ENCODE assay signal across 17 cellular contexts in the genomic region with DNA sequence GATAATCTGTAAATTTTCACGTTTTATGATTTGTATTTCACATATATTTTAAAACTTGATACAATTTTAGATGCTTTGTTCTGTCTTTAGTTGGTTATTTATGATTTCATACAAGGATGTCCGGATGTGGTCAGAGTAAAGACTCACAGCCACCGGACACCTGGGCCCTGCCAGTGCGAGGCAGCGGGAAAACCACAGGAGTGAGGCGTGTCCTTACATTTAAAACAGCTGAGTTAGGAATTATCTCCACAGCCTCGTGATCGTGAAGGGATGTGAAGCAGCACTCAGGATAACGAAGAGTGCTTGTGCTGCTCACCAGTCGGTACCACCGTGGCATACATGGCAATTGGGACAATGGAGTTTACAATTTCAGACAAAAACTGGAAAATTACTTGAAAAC. TPM values are rescaled to one million over a fixed set of nuclear protein-coding genes. Genes with fewer than 3 reads are reported as not detected.
DNase-seq lines count a peak whose midpoint lies in the region; ATAC-seq and TF ChIP-seq lines count a peak whose summit lies in the region.
"Had no signal": no experiment of that assay in that cellular context is flagged by ENCODE, and none has a peak within 500 bp of the region (broad histone marks: within the 10 kb centered on the region; RNA-seq: fewer than 3 reads in every experiment).

No MANE protein-coding gene starts in this region.

- H2AFZ ChIP-seq in HCT116 (ENCODE audit: low read depth, low read length, poor library complexity, severe bottlenecking) = no peak overlapping the region
- H2AFZ ChIP-seq in trophoblast cell (ENCODE audit: insufficient read depth, low read length, poor library complexity) = no peak overlapping the region

- no peak overlapping the region for H2BK120ac ChIP-seq in trophoblast cell (ENCODE audit: insufficient read depth, low read length, poor library complexity)

- BruUV-seq in HCT116 (replicated peaks; lab: Mats Ljungman, UMichigan) = no TSS peak

- DNase-seq in HCT116 (ENCODE audit: low read depth, low spot score) (no peak), SK-N-MC (ENCODE audit: low read depth, low spot score) (no peak), epithelial cell of esophagus (ENCODE audit: low read depth) (peak; percentile 47), trophoblast cell (no peak), LoVo (ENCODE audit: low spot score) (no peak), NCI-H2227 treated with DMSO at 0.1 percent for 48 hours (lab: John Stamatoyannopoulos, UW) (no peak), anterior cingulate cortex (lab: John Stamatoyannopoulos, UW) (no peak)
- DNase-seq: activated CD4-positive, alpha-beta T cell treated with anti-CD3 and anti-CD28 coated beads, Interleukin-2, amount 50 U/mL, for 4 hours; body of pancreas; C1 segment of cervical spinal cord; kidney glomerular epithelial cell; NCI-H1105 treated with DMSO at 0.1 percent for 48 hours; NCI-H510A treated with DMSO at 0.1 percent for 48 hours; RPMI8226; T1000 had no signal

- no peak overlapping the region for H4K91ac ChIP-seq in trophoblast cell (ENCODE audit: low read depth, low read length)

- H2BK12ac ChIP-seq in trophoblast cell (ENCODE audit: low read length) = peak overlapping the region; percentile 4

- H2BK5ac ChIP-seq in trophoblast cell (ENCODE audit: low read depth, low read length, poor library complexity) = no peak overlapping the region

- H3K4me1 ChIP-seq in HCT116 (ENCODE audit: control insufficient read depth in 1 of 2, insufficient read depth in 2 of 2, low read length in 2 of 2) (peaks cover 17 to 22% of the 10 kb centered on the region in 2 experiments), trophoblast cell (ENCODE audit: control insufficient read depth in 1 of 2, insufficient read depth in 2 of 2, low read length in 2 of 2) (peaks cover 10 to 17% of the 10 kb centered on the region in 2 experiments)

- TF ChIP-seq RAD21 in HCT116 (IDR thresholded peaks at IDR 0.05; ENCODE audit: low read depth) = no peak

- peak overlapping the region; percentile 45; the same call in 1 of the 2 replicates for H3K4me2 ChIP-seq in HCT116 (ENCODE audit: low read length)
- no peak overlapping the region for H3K4me2 ChIP-seq in trophoblast cell (ENCODE audit: low read length)

- H3K9me3 ChIP-seq in HCT116 (ENCODE audit: control insufficient read depth in 1 of 2, insufficient read depth in 1 of 2, low read depth in 1 of 2, low read length in 2 of 2) (no peaks in the 10 kb centered on the region), SK-N-MC (ENCODE audit: low read depth, low read length) (no peaks in the 10 kb centered on the region), trophoblast cell (ENCODE audit: insufficient read depth, low read depth, low read length) (no peaks in the 10 kb centered on the region)
- H3K9me3 ChIP-seq: body of pancreas had no signal

- peaks cover 12% of the 10 kb centered on the region for H3K79me1 ChIP-seq in trophoblast cell (ENCODE audit: low read length)

- RAD21 ChIA-PET in HCT116 (lab: Charles Lee; ENCODE audit: low non-redundant PET in 1 of 2, low total read pairs in 2 of 2, uncharacterized antibody in 2 of 2, unreplicated experiment in 2 of 2) = no interaction called here

- peak overlapping the region; percentile 47 for H2AK5ac ChIP-seq in trophoblast cell (ENCODE audit: low read length)

- H3K79me2 ChIP-seq in HCT116 (ENCODE audit: insufficient read depth, low read length) (peaks cover 22% of the 10 kb centered on the region; the same call in 1 of the 2 replicates), trophoblast cell (ENCODE audit: control insufficient read depth, insufficient read depth, low read length, poor library complexity) (peaks cover 7% of the 10 kb centered on the region)

- H3K36me3 ChIP-seq in HCT116 (ENCODE audit: control insufficient read depth in 1 of 2, insufficient read depth in 2 of 2, low read length in 2 of 2) (no peaks in the 10 kb centered on the region), SK-N-MC (ENCODE audit: insufficient read depth, low read length) (peaks cover 83% of the 10 kb centered on the region), trophoblast cell (ENCODE audit: control insufficient read depth in 1 of 2, insufficient read depth in 2 of 2, low read length in 2 of 2) (peaks cover 2 to 3% of the 10 kb centered on the region in 2 experiments)

- TF ChIP-seq CTCF in HCT116 (IDR thresholded peaks at IDR 0.05 in 2 of 3, conservative IDR thresholded peaks at IDR 0.05 in 1 of 3; ENCODE audit: borderline replicate concordance in 1 of 3, insufficient read depth in 1 of 3, low read depth in 2 of 3, low read length in 2 of 3) (no peak), epithelial cell of esophagus (IDR thresholded peaks at IDR 0.05; ENCODE audit: insufficient read depth, low read depth, low read length, missing control alignments) (no peak)

- WGBS in trophoblast cell (ENCODE audit: extremely low coverage, insufficient coverage, insufficient read length) = no CpG with 5 or more reads among the region's 11 CpGs

- intact Hi-C loops in HCT116 (cut with micrococcal nuclease) = no loop called here

- H3K27me3 ChIP-seq in HCT116 (ENCODE audit: insufficient read depth, low read length) (no peaks in the 10 kb centered on the region), trophoblast cell (ENCODE audit: insufficient read depth, low read length) (no peaks in the 10 kb centered on the region)
- H3K27me3 ChIP-seq: body of pancreas had no signal

- no peak overlapping the region for H3K18ac ChIP-seq in trophoblast cell (ENCODE audit: low read length)

- peak overlapping the region; percentile 67 for H3K14ac ChIP-seq in trophoblast cell (ENCODE audit: low read length)

- no peak for TF ChIP-seq POLR2A in HCT116 (IDR thresholded peaks at IDR 0.05; ENCODE audit: borderline replicate concordance, extremely low read depth, insufficient read depth, insufficient read length)

- H3K27ac ChIP-seq in HCT116 (ENCODE audit: low read depth, low read length) = no peak overlapping the region
- H3K27ac ChIP-seq in SK-N-MC = peak overlapping the region; percentile 61
- H3K27ac ChIP-seq in trophoblast cell (ENCODE audit: low read depth, low read length) = no peak overlapping the region
- H3K27ac ChIP-seq: body of pancreas had no signal

- no peak overlapping the region for H4K8ac ChIP-seq in trophoblast cell (ENCODE audit: low read depth, low read length)

- CTCF ChIA-PET in HCT116 (lab: Charles Lee) = no interaction called here

- no peak overlapping the region for H4K12ac ChIP-seq in trophoblast cell (ENCODE audit: low read depth, low read length)

- H3K4me3 ChIP-seq in HCT116 (replicated peaks in 1 of 2; ENCODE audit: low read depth in 1 of 2, low read length in 2 of 2) = no peak overlapping the region
- peak overlapping the region; percentile 60 for H3K4me3 ChIP-seq in SK-N-MC
- no peak overlapping the region for H3K4me3 ChIP-seq in epithelial cell of esophagus (ENCODE audit: low read length)
- H3K4me3 ChIP-seq in trophoblast cell (ENCODE audit: low read depth, low read length) = no peak overlapping the region
- H3K4me3 ChIP-seq: body of pancreas had no signal

- H3K23ac ChIP-seq in trophoblast cell (ENCODE audit: low read length) = no peak overlapping the region

- peak overlapping the region; percentile 86 for H3K4ac ChIP-seq in trophoblast cell (ENCODE audit: low read depth, low read length)

- H4K20me1 ChIP-seq in HCT116 (ENCODE audit: insufficient read depth) = peaks cover 18% of the 10 kb centered on the region

- no peaks in the 10 kb centered on the region for H3K9me2 ChIP-seq in HCT116 (ENCODE audit: insufficient read depth)

- POLR2A ChIA-PET in HCT116 (lab: Charles Lee) = no interaction called here

- no peak overlapping the region for H3K9ac ChIP-seq in HCT116 (ENCODE audit: low read length)
- H3K9ac ChIP-seq in SK-N-MC (ENCODE audit: insufficient read length) = no peak overlapping the region
- no peak overlapping the region for H3K9ac ChIP-seq in trophoblast cell (ENCODE audit: low read length)

- ATAC-seq in HCT116 (no peak), GM21576 (IDR thresholded peaks at IDR 0.05; ENCODE audit: unreplicated experiment) (no peak)
- ATAC-seq: activated T-helper 17 cell treated with anti-CD3 and anti-CD28 coated beads, Interleukin-2, amount 50 U/mL, for 72 hours; body of pancreas had no signal

TF ChIP-seq in HCT116, 20 proteins besides CTCF, POLR2A, EP300 and RAD21:
- TF ChIP-seq POLR2AphosphoS5 (IDR thresholded peaks at IDR 0.05; ENCODE audit: low read depth, low read length) (no peak), JUND (IDR thresholded peaks at IDR 0.05) (no peak), EZH2phosphoT487 (IDR thresholded peaks at IDR 0.05; ENCODE audit: borderline replicate concordance) (no peak), SRF (IDR thresholded peaks at IDR 0.05; ENCODE audit: low read depth) (no peak), SIN3A (IDR thresholded peaks at IDR 0.05; ENCODE audit: low read depth) (no peak), TCF7L2 (IDR thresholded peaks at IDR 0.05; ENCODE audit: borderline replicate concordance, extremely low read depth, insufficient read depth, insufficient read length) (no peak), YY1 (IDR thresholded peaks at IDR 0.05; ENCODE audit: extremely low read depth, insufficient replicate concordance, low read depth, low read length) (no peak), EZH2 (IDR thresholded peaks at IDR 0.05) (no peak), CBX3 (IDR thresholded peaks at IDR 0.05; ENCODE audit: low read depth) (no peak), ZNF274 (IDR thresholded peaks at IDR 0.05; ENCODE audit: low read depth, low read length) (no peak)
- TF ChIP-seq, protein P1, sequence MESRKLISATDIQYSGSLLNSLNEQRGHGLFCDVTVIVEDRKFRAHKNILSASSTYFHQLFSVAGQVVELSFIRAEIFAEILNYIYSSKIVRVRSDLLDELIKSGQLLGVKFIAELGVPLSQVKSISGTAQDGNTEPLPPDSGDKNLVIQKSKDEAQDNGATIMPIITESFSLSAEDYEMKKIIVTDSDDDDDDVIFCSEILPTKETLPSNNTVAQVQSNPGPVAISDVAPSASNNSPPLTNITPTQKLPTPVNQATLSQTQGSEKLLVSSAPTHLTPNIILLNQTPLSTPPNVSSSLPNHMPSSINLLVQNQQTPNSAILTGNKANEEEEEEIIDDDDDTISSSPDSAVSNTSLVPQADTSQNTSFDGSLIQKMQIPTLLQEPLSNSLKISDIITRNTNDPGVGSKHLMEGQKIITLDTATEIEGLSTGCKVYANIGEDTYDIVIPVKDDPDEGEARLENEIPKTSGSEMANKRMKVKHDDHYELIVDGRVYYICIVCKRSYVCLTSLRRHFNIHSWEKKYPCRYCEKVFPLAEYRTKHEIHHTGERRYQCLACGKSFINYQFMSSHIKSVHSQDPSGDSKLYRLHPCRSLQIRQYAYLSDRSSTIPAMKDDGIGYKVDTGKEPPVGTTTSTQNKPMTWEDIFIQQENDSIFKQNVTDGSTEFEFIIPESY (IDR thresholded peaks at IDR 0.05; ENCODE audit: extremely low read depth, insufficient replicate concordance, low read length) = no peak
TF ChIP-seq in HCT116: peak in this region for 0.

RNA-seq across cellular contexts. Expression of a gene that starts 14.0 kb away (rescaled TPM):
- total RNA-seq in HCT116 (2021; ENCODE audit: unreplicated experiment) = 16.0 TPM
- 7.2 and 8.5 TPM in 2 replicates for polyA plus RNA-seq in HCT116 (2012)
- 13.2 and 13.6 TPM in 2 replicates for polyA plus RNA-seq in trophoblast cell (2013)
